8 cellular contexts compared by ENCODE assay signal in genomic region chr15:40160689-40161688, GRCh38. TPM values are rescaled to one million over a fixed set of nuclear protein-coding genes. Genes with fewer than 3 reads are reported as not detected.
DNase-seq lines count a peak whose midpoint lies in the region; ATAC-seq and TF ChIP-seq lines count a peak whose summit lies in the region.

TSS of gene BUB1B (plus strand) at chr15:40161069. CDS start at chr15:40161221, 152 bp downstream.

- peaks cover 19% of the 10 kb centered on the region for H3K4me1 ChIP-seq in CD4-positive, alpha-beta memory T cell (ENCODE audit: insufficient read depth, low read length)
- peaks cover 11% of the 10 kb centered on the region for H3K4me1 ChIP-seq in lower lobe of right lung

- H3K9me3 ChIP-seq in CD4-positive, alpha-beta memory T cell (ENCODE audit: control insufficient read depth in 1 of 2, low read length in 2 of 2): no peaks in the 10 kb centered on the region
- no peaks in the 10 kb centered on the region for H3K9me3 ChIP-seq in lower lobe of right lung

- no peaks in the 10 kb centered on the region for H3K9me3 Mint-ChIP-seq in CD4-positive, alpha-beta memory T cell

- H3K27ac Mint-ChIP-seq in CD4-positive, alpha-beta memory T cell: no peak within 1 kb of the TSS

- TF ChIP-seq CTCF in lower lobe of right lung (IDR thresholded peaks at IDR 0.05): no peak

- peak; percentile 92 to 95 (median 93) for DNase-seq in CD4-positive, alpha-beta memory T cell
- DNase-seq in NCI-H82 (lab: John Stamatoyannopoulos, UW) (peak; percentile 98), lower lobe of right lung (peak; percentile 92)
- peak; percentile 89 for DNase-seq in activated CD4-positive, alpha-beta T cell treated with anti-CD3 and anti-CD28 coated beads, Interleukin-2, amount 50 U/mL, for 4 hours
- peak; percentile 93 for DNase-seq in effector CD4-positive, alpha-beta T cell
- DNase-seq in stimulated activated CD4-positive, alpha-beta T cell treated with anti-CD3 and anti-CD28 coated beads, Interleukin-4, amount 100 ng/mL, for 48 hours (ENCODE audit: low read depth in 2 of 2): peak; percentile 90

- H3K4me1 Mint-ChIP-seq in CD4-positive, alpha-beta memory T cell: peaks cover 0 to 3% (median 2%) of the 10 kb centered on the region in 4 donors

- no peaks in the 10 kb centered on the region for H3K36me3 Mint-ChIP-seq in CD4-positive, alpha-beta memory T cell

- H3K27me3 ChIP-seq in CD4-positive, alpha-beta memory T cell (ENCODE audit: insufficient read depth, low read length): no peaks in the 10 kb centered on the region
- no peaks in the 10 kb centered on the region for H3K27me3 ChIP-seq in lower lobe of right lung (ENCODE audit: low read depth)

- no peaks in the 10 kb centered on the region for H3K36me3 ChIP-seq in CD4-positive, alpha-beta memory T cell (ENCODE audit: insufficient read depth, low read length)
- no peaks in the 10 kb centered on the region for H3K36me3 ChIP-seq in lower lobe of right lung

- H3K27me3 Mint-ChIP-seq in CD4-positive, alpha-beta memory T cell: no peaks in the 10 kb centered on the region

- peak within 1 kb of the TSS; percentile 28 for H3K27ac ChIP-seq in CD4-positive, alpha-beta memory T cell (ENCODE audit: low read depth, low read length)
- H3K27ac ChIP-seq in lower lobe of right lung: peak within 1 kb of the TSS; percentile 8

- H3K4me3 Mint-ChIP-seq in CD4-positive, alpha-beta memory T cell: no peak within 1 kb of the TSS

- CTCF ChIA-PET in CD4-positive, alpha-beta memory T cell (lab: Charles Lee; ENCODE audit: partially characterized antibody): interaction anchor here (0.7 to 3.0 kb wide), 10 partner anchors 38 to 125 kb away, joined by 3 to 14 read pairs (median 3); no protein-coding TSS in a partner anchor

- ATAC-seq in GM19452 (IDR thresholded peaks at IDR 0.05; ENCODE audit: unreplicated experiment): peak; percentile 82
- peak; percentile 90 for ATAC-seq in HG03571 (IDR thresholded peaks at IDR 0.05; ENCODE audit: unreplicated experiment)
- ATAC-seq in lower lobe of right lung: peak; percentile 96 to 99

- peak within 1 kb of the TSS; percentile 84 to 88 for H3K4me3 ChIP-seq in CD4-positive, alpha-beta memory T cell (ENCODE audit: low read length in 2 of 2)
- H3K4me3 ChIP-seq in lower lobe of right lung: peak within 1 kb of the TSS; percentile 62

- intact Hi-C loops in CD4-positive, alpha-beta memory T cell (cut with micrococcal nuclease): loop anchor here (1.0 to 5.0 kb wide), 3 partner anchors 52 to 239 kb away; partner anchors contain the start of genes GPR176 and SRP14
- intact Hi-C loops in lower lobe of right lung (cut with DNase I): no loop called here

- POLR2A ChIA-PET in CD4-positive, alpha-beta memory T cell (lab: Charles Lee; ENCODE audit: partially characterized antibody): interaction anchor here (1.7 to 2.0 kb wide), 3 partner anchors 13 to 52 kb away, joined by 4 to 8 read pairs (median 8); partner anchors contain the start of gene BMF

RNA-seq across cellular contexts. Expression of gene BUB1B, which starts in this region (rescaled TPM):
- total RNA-seq in CD4-positive, alpha-beta memory T cell: under 1 TPM; 0.55 to 0.89 TPM
- under 1 TPM in 1 of 2 donors, not detected in 1; 0.40 TPM for polyA plus RNA-seq in CD4-positive, alpha-beta memory T cell
- total RNA-seq in lower lobe of right lung: 1.4 TPM

Comparison
In these comparisons a context has a peak if more than half of its experiments do, and no peak if none do; other contexts are left out.
1. Peak in every context shown above with its lines: DNase-seq, ATAC-seq, H3K4me3 ChIP-seq and H3K27ac ChIP-seq.
2. Peak in DNase-seq, H3K4me3 ChIP-seq and H3K27ac ChIP-seq in CD4-positive, alpha-beta memory T cell; RNA of the gene not detected or under 1 TPM.